In genomic region chr17:8856869-8857575, GRCh38 we compare ENCODE assay signal across 13 cellular contexts. TPM values are rescaled to one million over a fixed set of nuclear protein-coding genes. Genes with fewer than 3 reads are reported as not detected.
DNase-seq lines count a peak whose midpoint lies in the region; ATAC-seq and TF ChIP-seq lines count a peak whose summit lies in the region.
"Had no signal": no experiment of that assay in that cellular context is flagged by ENCODE, and none has a peak within 500 bp of the region (broad histone marks: within the 10 kb centered on the region; RNA-seq: fewer than 3 reads in every experiment).

No MANE protein-coding gene starts in this region.

- H3K27me3 ChIP-seq in osteoblast (ENCODE audit: insufficient read depth, low read length) (no peaks in the 10 kb centered on the region), upper lobe of right lung (peaks cover 14% of the 10 kb centered on the region)

- H3K9me3 Mint-ChIP-seq in activated CD4-positive, alpha-beta T cell treated with anti-CD3 and anti-CD28 coated beads for 36 hours (ENCODE audit: low read depth) = no peaks in the 10 kb centered on the region
- no peaks in the 10 kb centered on the region for H3K9me3 Mint-ChIP-seq in activated naive CD8-positive, alpha-beta T cell treated with anti-CD3 and anti-CD28 coated beads, Interleukin-2, amount 50 U/mL, for 24 hours
- H3K9me3 Mint-ChIP-seq: central memory CD8-positive, alpha-beta T cell had no signal

- H3K27ac ChIP-seq in osteoblast (ENCODE audit: low read depth, low read length) (peak overlapping the region; percentile 82), upper lobe of right lung (no peak overlapping the region)

- no peaks in the 10 kb centered on the region for H3K27me3 Mint-ChIP-seq in activated CD4-positive, alpha-beta T cell treated with anti-CD3 and anti-CD28 coated beads for 36 hours
- H3K27me3 Mint-ChIP-seq in activated naive CD8-positive, alpha-beta T cell treated with anti-CD3 and anti-CD28 coated beads, Interleukin-2, amount 50 U/mL, for 24 hours = peaks cover 3% of the 10 kb centered on the region
- H3K27me3 Mint-ChIP-seq: central memory CD8-positive, alpha-beta T cell had no signal

- H4K20me1 ChIP-seq in osteoblast (ENCODE audit: insufficient read depth, low read length) = no peaks in the 10 kb centered on the region

- H3K79me2 ChIP-seq in osteoblast (ENCODE audit: insufficient read depth, low read length) = no peaks in the 10 kb centered on the region

- H3K36me3 ChIP-seq in osteoblast (ENCODE audit: insufficient read depth, low read length) = no peaks in the 10 kb centered on the region
- no peaks in the 10 kb centered on the region for H3K36me3 ChIP-seq in upper lobe of right lung

- TF ChIP-seq CTCF in NB4 (IDR thresholded peaks at IDR 0.05; ENCODE audit: low read depth, low read length) (no peak), osteoblast (IDR thresholded peaks at IDR 0.05; ENCODE audit: extremely low read depth, low read depth, low read length) (no peak), upper lobe of right lung (IDR thresholded peaks at IDR 0.05) (no peak)

- no peak overlapping the region for H3K4me3 ChIP-seq in NB4 (ENCODE audit: low read depth, low read length)
- no peak overlapping the region for H3K4me3 ChIP-seq in osteoblast (ENCODE audit: insufficient read depth, low read length)
- H3K4me3 ChIP-seq in upper lobe of right lung = no peak overlapping the region

- no peak overlapping the region for H3K4me3 Mint-ChIP-seq in activated CD4-positive, alpha-beta T cell treated with anti-CD3 and anti-CD28 coated beads for 36 hours
- peak overlapping the region; percentile 65 for H3K4me3 Mint-ChIP-seq in activated naive CD8-positive, alpha-beta T cell treated with anti-CD3 and anti-CD28 coated beads, Interleukin-2, amount 50 U/mL, for 24 hours

- H3K4me2 ChIP-seq in osteoblast (ENCODE audit: insufficient read depth, low read length) = no peak overlapping the region

- peaks cover 40% of the 10 kb centered on the region for H3K4me1 ChIP-seq in osteoblast (ENCODE audit: insufficient read depth, low read length)
- H3K4me1 ChIP-seq in upper lobe of right lung = no peaks in the 10 kb centered on the region

- no peak for DNase-seq in activated CD4-positive, alpha-beta T cell treated with anti-CD3 and anti-CD28 coated beads for 36 hours
- no peak for DNase-seq in activated CD4-positive, alpha-beta T cell treated with anti-CD3 and anti-CD28 coated beads, Interleukin-2, amount 50 U/mL, for 1 hour
- DNase-seq in NB4 (ENCODE audit: low read depth) (peak; percentile 32), osteoblast (ENCODE audit: insufficient read length, low spot score, missing footprints) (no peak), foreskin melanocyte (no peak), upper lobe of right lung (no peak)
- DNase-seq in activated naive CD8-positive, alpha-beta T cell treated with anti-CD3 and anti-CD28 coated beads, Interleukin-2, amount 50 U/mL, for 24 hours = no peak
- DNase-seq in stimulated activated naive CD4-positive, alpha-beta T cell treated with Interleukin-2 at 50 U/mL for 16 hours (lab: John Stamatoyannopoulos, UW) = no peak
- DNase-seq: ACHN, DMS153 had no signal

- H2AFZ ChIP-seq in osteoblast (ENCODE audit: low read length) = no peak overlapping the region

- H3K4me1 Mint-ChIP-seq in activated CD4-positive, alpha-beta T cell treated with anti-CD3 and anti-CD28 coated beads for 36 hours = peaks cover 47% of the 10 kb centered on the region
- peaks cover 46% of the 10 kb centered on the region for H3K4me1 Mint-ChIP-seq in activated naive CD8-positive, alpha-beta T cell treated with anti-CD3 and anti-CD28 coated beads, Interleukin-2, amount 50 U/mL, for 24 hours

- CTCF ChIA-PET in activated CD4-positive, alpha-beta T cell treated with anti-CD3 and anti-CD28 coated beads for 36 hours (lab: Charles Lee) = interaction anchor here (1.4 kb wide), 1 partner anchor 32 kb away, joined by 3 read pairs; no protein-coding TSS in a partner anchor

- no peak for TF ChIP-seq POLR2A in NB4 (IDR thresholded peaks at IDR 0.05; ENCODE audit: extremely low read depth, insufficient read length)

- H3K27ac Mint-ChIP-seq in activated CD4-positive, alpha-beta T cell treated with anti-CD3 and anti-CD28 coated beads for 36 hours = peak overlapping the region; percentile 55
- H3K27ac Mint-ChIP-seq in activated naive CD8-positive, alpha-beta T cell treated with anti-CD3 and anti-CD28 coated beads, Interleukin-2, amount 50 U/mL, for 24 hours = peak overlapping the region; percentile 87

- no peaks in the 10 kb centered on the region for H3K9me3 ChIP-seq in osteoblast (ENCODE audit: low read depth, low read length)
- H3K9me3 ChIP-seq in upper lobe of right lung = no peaks in the 10 kb centered on the region

- POLR2A ChIA-PET in activated CD4-positive, alpha-beta T cell treated with anti-CD3 and anti-CD28 coated beads for 36 hours (lab: Charles Lee) = no interaction called here

- ATAC-seq in activated CD4-positive, alpha-beta T cell treated with anti-CD3 and anti-CD28 coated beads for 36 hours = no peak
- ATAC-seq in activated naive CD8-positive, alpha-beta T cell treated with anti-CD3 and anti-CD28 coated beads, Interleukin-2, amount 50 U/mL, for 24 hours = no peak
- ATAC-seq in upper lobe of right lung = no peak
- ATAC-seq: esophagus mucosa had no signal

- no peaks in the 10 kb centered on the region for H3K36me3 Mint-ChIP-seq in activated CD4-positive, alpha-beta T cell treated with anti-CD3 and anti-CD28 coated beads for 36 hours (ENCODE audit: low read depth)
- H3K36me3 Mint-ChIP-seq in activated naive CD8-positive, alpha-beta T cell treated with anti-CD3 and anti-CD28 coated beads, Interleukin-2, amount 50 U/mL, for 24 hours (ENCODE audit: low read depth) = peaks cover 2% of the 10 kb centered on the region

- intact Hi-C loops in activated CD4-positive, alpha-beta T cell treated with anti-CD3 and anti-CD28 coated beads for 36 hours (cut with DNase I, micrococcal nuclease) = loop anchor here (2.0 to 5.0 kb wide), 4 partner anchors 40 to 435 kb away; no protein-coding TSS in a partner anchor
- intact Hi-C loops in upper lobe of right lung (cut with DNase I) = no loop called here

RNA-seq across cellular contexts. Expression of gene PIK3R6, which starts 10.5 kb away (rescaled TPM):
- total RNA-seq in activated CD4-positive, alpha-beta T cell treated with anti-CD3 and anti-CD28 coated beads for 36 hours = 1 to 10 TPM in 1 of 2 experiments, under 1 TPM in 1; 0.96 to 1.8 TPM
- total RNA-seq in osteoblast (not detected in 2 replicates), upper lobe of right lung (2.7 TPM)
- total RNA-seq: NCI-H460 had no signal

RNA-seq across cellular contexts. Expression of gene MFSD6L, which starts 57.9 kb away (rescaled TPM):
- under 1 TPM; 0.07 TPM for total RNA-seq in activated CD4-positive, alpha-beta T cell treated with anti-CD3 and anti-CD28 coated beads for 36 hours
- not detected in 2 replicates for total RNA-seq in osteoblast
- 0.41 TPM for total RNA-seq in upper lobe of right lung
- total RNA-seq: NCI-H460 had no signal
